8 cellular contexts compared by ENCODE assay signal in genomic region chr10:73997806-73998622, GRCh38. TPM values are rescaled to one million over a fixed set of nuclear protein-coding genes. Genes with fewer than 3 reads are reported as not detected.
DNase-seq lines count a peak whose midpoint lies in the region; ATAC-seq and TF ChIP-seq lines count a peak whose summit lies in the region.

Gene VCL (plus strand): TSS chr10:73998116. CDS start chr10:73998208, 92 bp downstream.

- ATAC-seq in HG02610 (IDR thresholded peaks at IDR 0.05; ENCODE audit: unreplicated experiment) (peak; percentile 95), omental fat pad (ENCODE audit: low FRiP score) (peak; percentile 97)
- peak; percentile 98 to 99 for ATAC-seq in activated naive CD4-positive, alpha-beta T cell treated with anti-CD3 and anti-CD28 coated beads, Interleukin-2, amount 50 U/mL, for 72 hours

- intact Hi-C loops in testis (cut with DNase I; ENCODE audit: low total_unique reads) = no loop called here

- H3K9me3 ChIP-seq in testis = no peaks in the 10 kb centered on the region

- H3K36me3 ChIP-seq in testis (ENCODE audit: low read depth, missing control alignments) = no peaks in the 10 kb centered on the region

- TF ChIP-seq CTCF in omental fat pad (IDR thresholded peaks at IDR 0.05) = no peak
- no peak for TF ChIP-seq CTCF in testis (IDR thresholded peaks at IDR 0.05)

- H3K27me3 ChIP-seq in testis = no peaks in the 10 kb centered on the region

- H3K4me3 ChIP-seq in GM08714 (ENCODE audit: low read length) (peak within 1 kb of the TSS; percentile 70), testis (peak within 1 kb of the TSS; percentile 83 to 98)

- H3K27ac ChIP-seq in testis = peak within 1 kb of the TSS; percentile 45 to 93

- TF ChIP-seq POLR2A in testis (IDR thresholded peaks at IDR 0.05) = no peak

- WGBS in testis, 2 donors = 0 to 2% methylated on average over 8 to 57 of the region's 90 CpGs

- DNase-seq in NCI-H1092 treated with DMSO at 0.1 percent for 48 hours (lab: John Stamatoyannopoulos, UW) (peak; percentile 92), SKM-1 (lab: John Stamatoyannopoulos, UW; ENCODE audit: unreplicated experiment) (peak; percentile 88), glomerular endothelial cell (ENCODE audit: extremely low read depth, low read depth, low spot score) (no peak), omental fat pad (ENCODE audit: low spot score) (peak; percentile 93), testis (peak; percentile 98)
- peak; percentile 94 to 95 for DNase-seq in activated naive CD4-positive, alpha-beta T cell treated with anti-CD3 and anti-CD28 coated beads, Interleukin-2, amount 50 U/mL, for 72 hours (ENCODE audit: low spot score in 2 of 2)

- H3K9me3 Mint-ChIP-seq in activated naive CD4-positive, alpha-beta T cell treated with anti-CD3 and anti-CD28 coated beads, Interleukin-2, amount 50 U/mL, for 72 hours = no peaks in the 10 kb centered on the region

- H3K27ac Mint-ChIP-seq in activated naive CD4-positive, alpha-beta T cell treated with anti-CD3 and anti-CD28 coated beads, Interleukin-2, amount 50 U/mL, for 72 hours = peak within 1 kb of the TSS; percentile 86 to 98

- H3K36me3 Mint-ChIP-seq in activated naive CD4-positive, alpha-beta T cell treated with anti-CD3 and anti-CD28 coated beads, Interleukin-2, amount 50 U/mL, for 72 hours = peaks cover 0 to 8% of the 10 kb centered on the region in 2 donors

- H3K4me1 ChIP-seq in testis = peaks cover 4% of the 10 kb centered on the region

RNA-seq across cellular contexts. Expression of gene VCL, which starts in this region (rescaled TPM):
- 10 to 100 TPM in 1 of 2 donors, 1 to 10 TPM in 1; 9.7 to 15.6 TPM for total RNA-seq in activated naive CD4-positive, alpha-beta T cell treated with anti-CD3 and anti-CD28 coated beads, Interleukin-2, amount 50 U/mL, for 72 hours
- total RNA-seq in glomerular endothelial cell (237 and 240 TPM in 2 replicates), omental fat pad (100 to 1,000 TPM in 1 of 4 donors, 10 to 100 TPM in 3; 69.1 to 109 (median 90.1) TPM), testis (100 to 1,000 TPM; 267 to 272 TPM)
- 106 TPM for polyA plus RNA-seq in testis (ENCODE audit: insufficient read depth, low read depth, low replicate concordance)

Comparison
In these comparisons a context has a peak if more than half of its experiments do, and no peak if none do; other contexts are left out.
1. RNA of gene VCL (total RNA-seq): 267 to 272 TPM in testis, 237 to 240 TPM in glomerular endothelial cell and 69.1 to 109 TPM in omental fat pad; 9.7 to 15.6 TPM in activated naive CD4-positive, alpha-beta T cell treated with anti-CD3 and anti-CD28 coated beads, Interleukin-2, amount 50 U/mL, for 72 hours; every median in the first group is over 4 times any median in the second.
2. Peak in every context shown above with its lines, with median percentiles within 50 percentile points of each other: ATAC-seq.